9 cellular contexts compared by ENCODE assay signal in genomic region chr1:104648269-104648691, GRCh38.
DNase-seq lines count a peak whose midpoint lies in the region; ATAC-seq, FAIRE-seq and TF ChIP-seq lines count a peak whose summit lies in the region.
"Had no signal": no experiment of that assay in that cellular context is flagged by ENCODE, and none has a peak within 500 bp of the region (broad histone marks: within the 10 kb centered on the region; RNA-seq: fewer than 3 reads in every experiment).

No MANE protein-coding gene starts in this region.

- no peaks in the 10 kb centered on the region for H4K20me1 ChIP-seq in astrocyte (ENCODE audit: insufficient read depth, low read length)
- no peaks in the 10 kb centered on the region for H4K20me1 ChIP-seq in neural progenitor cell (ENCODE audit: low read depth)

- H3K79me2 ChIP-seq in astrocyte (ENCODE audit: insufficient read depth, low read length) (no peaks in the 10 kb centered on the region), neural progenitor cell (ENCODE audit: low read depth) (no peaks in the 10 kb centered on the region)

- H3K4me3 Mint-ChIP-seq in astrocyte (ENCODE audit: unreplicated experiment) (no peak overlapping the region), neural progenitor cell (no peak overlapping the region)
- H3K4me3 Mint-ChIP-seq in activated T-cell treated with anti-CD3 and anti-CD28 coated beads, Interleukin-2, amount 50 U/mL, for 72 hours: no peak overlapping the region

- WGBS in esophagus muscularis mucosa: 0% methylated on average over 1 of the region's 1 CpG

- H3K9me3 Mint-ChIP-seq in astrocyte (ENCODE audit: unreplicated experiment): no peaks in the 10 kb centered on the region
- no peaks in the 10 kb centered on the region for H3K9me3 Mint-ChIP-seq in neural progenitor cell
- H3K9me3 Mint-ChIP-seq in activated T-cell treated with anti-CD3 and anti-CD28 coated beads, Interleukin-2, amount 50 U/mL, for 72 hours: peaks cover 0 to 6% of the 10 kb centered on the region in 2 donors

- ATAC-seq in HG02623 (IDR thresholded peaks at IDR 0.05; ENCODE audit: unreplicated experiment): peak; percentile 79
- no peak for ATAC-seq in activated T-cell treated with anti-CD3 and anti-CD28 coated beads, Interleukin-2, amount 50 U/mL, for 72 hours (replicated peaks in 1 of 2)
- ATAC-seq: K562 had no signal

- no peak for FAIRE-seq in astrocyte (lab: Jason Lieb, UNC)
- FAIRE-seq: K562 had no signal

- H2AFZ ChIP-seq in astrocyte (ENCODE audit: low read depth, low read length) (no peak overlapping the region), neural progenitor cell (replicated peaks) (no peak overlapping the region)

- no peaks in the 10 kb centered on the region for H3K36me3 ChIP-seq in astrocyte (ENCODE audit: insufficient read depth, low read length)
- no peaks in the 10 kb centered on the region for H3K36me3 ChIP-seq in neural progenitor cell
- H3K36me3 ChIP-seq in esophagus muscularis mucosa: no peaks in the 10 kb centered on the region

- H3K36me3 Mint-ChIP-seq in astrocyte (ENCODE audit: low read depth, unreplicated experiment): no peaks in the 10 kb centered on the region
- no peaks in the 10 kb centered on the region for H3K36me3 Mint-ChIP-seq in neural progenitor cell
- no peaks in the 10 kb centered on the region for H3K36me3 Mint-ChIP-seq in activated T-cell treated with anti-CD3 and anti-CD28 coated beads, Interleukin-2, amount 50 U/mL, for 72 hours (ENCODE audit: insufficient read depth in 2 of 2)

- intact Hi-C loops in esophagus muscularis mucosa (cut with DNase I): no loop called here

- no peak overlapping the region for H3K27ac ChIP-seq in astrocyte (ENCODE audit: low read depth, low read length)
- no peak overlapping the region for H3K27ac ChIP-seq in neural progenitor cell
- no peak overlapping the region for H3K27ac ChIP-seq in esophagus muscularis mucosa (replicated peaks in 1 of 4)

- TF ChIP-seq POLR2A in esophagus muscularis mucosa (IDR thresholded peaks at IDR 0.05; ENCODE audit: low read depth): no peak

- H3K27me3 Mint-ChIP-seq in astrocyte (ENCODE audit: low read depth, unreplicated experiment) (peaks cover 3% of the 10 kb centered on the region), neural progenitor cell (ENCODE audit: insufficient read depth, low read depth) (no peaks in the 10 kb centered on the region)
- H3K27me3 Mint-ChIP-seq in activated T-cell treated with anti-CD3 and anti-CD28 coated beads, Interleukin-2, amount 50 U/mL, for 72 hours (ENCODE audit: low read depth): no peaks in the 10 kb centered on the region

- no peaks in the 10 kb centered on the region for H3F3A ChIP-seq in neural progenitor cell (ENCODE audit: low read depth)

- H3K27me3 ChIP-seq in astrocyte (ENCODE audit: insufficient read depth, low read length) (no peaks in the 10 kb centered on the region), neural progenitor cell (no peaks in the 10 kb centered on the region), esophagus muscularis mucosa (no peaks in the 10 kb centered on the region)

- H3K9ac ChIP-seq in astrocyte (ENCODE audit: low read length) (no peak overlapping the region), neural progenitor cell (no peak overlapping the region)

- peak; percentile 67 for DNase-seq in NCI-H1694 treated with DMSO at 0.1 percent for 48 hours (lab: John Stamatoyannopoulos, UW)
- DNase-seq in astrocyte (ENCODE audit: low read depth): no peak
- peak; percentile 59 for DNase-seq in neural progenitor cell (ENCODE audit: low spot score)
- DNase-seq in activated T-cell treated with anti-CD3 and anti-CD28 coated beads, Interleukin-2, amount 50 U/mL, for 72 hours: no peak
- DNase-seq in esophagus muscularis mucosa (ENCODE audit: extremely low spot score): no peak
- DNase-seq in CD1c-positive myeloid dendritic cell (ENCODE audit: extremely low spot score): no peak

- H3K9me3 ChIP-seq in astrocyte (ENCODE audit: insufficient read depth, low read depth, low read length) (no peaks in the 10 kb centered on the region), neural progenitor cell (ENCODE audit: low read depth) (no peaks in the 10 kb centered on the region), esophagus muscularis mucosa (no peaks in the 10 kb centered on the region)

- H3K4me1 ChIP-seq in astrocyte (ENCODE audit: insufficient read depth, low read length): no peaks in the 10 kb centered on the region
- no peaks in the 10 kb centered on the region for H3K4me1 ChIP-seq in neural progenitor cell
- H3K4me1 ChIP-seq in esophagus muscularis mucosa: peaks cover 0 to 8% (median 2%) of the 10 kb centered on the region in 4 donors

- H3K4me2 ChIP-seq in astrocyte (ENCODE audit: low read length): no peak overlapping the region
- no peak overlapping the region for H3K4me2 ChIP-seq in neural progenitor cell

- H3K4me3 ChIP-seq in astrocyte (ENCODE audit: insufficient read depth, low read depth, low read length) (no peak overlapping the region), neural progenitor cell (no peak overlapping the region), esophagus muscularis mucosa (no peak overlapping the region)
- H3K4me3 ChIP-seq: K562 had no signal

- H3K27ac Mint-ChIP-seq in astrocyte (ENCODE audit: unreplicated experiment) (no peak overlapping the region), neural progenitor cell (no peak overlapping the region)
- no peak overlapping the region for H3K27ac Mint-ChIP-seq in activated T-cell treated with anti-CD3 and anti-CD28 coated beads, Interleukin-2, amount 50 U/mL, for 72 hours

- H3K4me1 Mint-ChIP-seq in astrocyte (ENCODE audit: low read depth, unreplicated experiment) (no peaks in the 10 kb centered on the region), neural progenitor cell (peaks cover 9% of the 10 kb centered on the region)
- no peaks in the 10 kb centered on the region for H3K4me1 Mint-ChIP-seq in activated T-cell treated with anti-CD3 and anti-CD28 coated beads, Interleukin-2, amount 50 U/mL, for 72 hours (ENCODE audit: low read depth)

- TF ChIP-seq CTCF in GM12874 (IDR thresholded peaks at IDR 0.05; ENCODE audit: insufficient read depth, low read depth, low read length) (peak; percentile 47; the same call in 1 of the 2 replicates), astrocyte (IDR thresholded peaks at IDR 0.05; ENCODE audit: insufficient read depth, low read depth, low read length) (peak; percentile 42), neural progenitor cell (IDR thresholded peaks at IDR 0.05) (peak; percentile 69), esophagus muscularis mucosa (IDR thresholded peaks at IDR 0.05) (peak in 1 of 3 experiments; percentile 11)

- no peak for TF ChIP-seq EP300 in esophagus muscularis mucosa (IDR thresholded peaks at IDR 0.05)

Comparison
In these comparisons a context has a peak if more than half of its experiments do, and no peak if none do; other contexts are left out.
1. DNase-seq: peak in NCI-H1694 treated with DMSO at 0.1 percent for 48 hours (single experiment) and neural progenitor cell (single experiment); none in astrocyte (single experiment), activated T-cell treated with anti-CD3 and anti-CD28 coated beads, Interleukin-2, amount 50 U/mL, for 72 hours (0 of 2), esophagus muscularis mucosa (single experiment) and CD1c-positive myeloid dendritic cell (single experiment).